In genomic region chr19:4985551-4985991, GRCh38 we compare ENCODE assay signal across 21 cellular contexts. TPM values are rescaled to one million over a fixed set of nuclear protein-coding genes. Genes with fewer than 3 reads are reported as not detected.
DNase-seq lines count a peak whose midpoint lies in the region; ATAC-seq, FAIRE-seq and TF ChIP-seq lines count a peak whose summit lies in the region.
"Had no signal": no experiment of that assay in that cellular context is flagged by ENCODE, and none has a peak within 500 bp of the region (broad histone marks: within the 10 kb centered on the region; RNA-seq: fewer than 3 reads in every experiment).

No MANE protein-coding gene starts in this region.

- no peak overlapping the region for H3K4me3 ChIP-seq in BLaER1 treated with 17β-estradiol and CSF1 and Interleukin-3, amounts not matched to agents 10 nM and 100 nM
- no peak overlapping the region for H3K4me3 ChIP-seq in bronchial epithelial cell (ENCODE audit: low read depth, low read length)
- H3K4me3 ChIP-seq in neuronal stem cell (ENCODE audit: low read length in 2 of 2): no peak overlapping the region
- H3K4me3 ChIP-seq: lung, ovary had no signal

- H2AFZ ChIP-seq in H9 (ENCODE audit: low read length) (no peak overlapping the region), neuronal stem cell (ENCODE audit: low read length) (no peak overlapping the region)

- H2BK5ac ChIP-seq in H9 (ENCODE audit: insufficient read length, low read length) (no peak overlapping the region), neuronal stem cell (ENCODE audit: low read length) (no peak overlapping the region)

- DNase-seq in H9 (no peak), bronchial epithelial cell (ENCODE audit: low read depth) (no peak), neuronal stem cell (ENCODE audit: low spot score) (no peak), NOMO-1 treated with dmso at 0.1 percent for 144 hours (lab: John Stamatoyannopoulos, UW; ENCODE audit: unreplicated experiment) (no peak), activated gamma-delta T cell treated with Interleukin-2 at 50 U/mL for 16 hours (no peak), SIG-M5 (lab: John Stamatoyannopoulos, UW) (no peak)
- DNase-seq: activated CD4-positive, alpha-beta T cell treated with anti-CD3 and anti-CD28 coated beads, Interleukin-2, amount 10 ng/mL, durations not matched to agents 24 days and 14 days; activated naive CD8-positive, alpha-beta T cell treated with anti-CD3 and anti-CD28 coated beads for 36 hours; CD4-positive, CD25-positive, alpha-beta regulatory T cell; effector memory CD4-positive, alpha-beta T cell; MV-4-11; NCI-H1694; NCI-H2227 treated with DMSO at 0.1 percent for 48 hours; substantia nigra; T-helper 1 cell had no signal

- H3K56ac ChIP-seq in H9 (ENCODE audit: insufficient read length, low read depth, low read length): no peak overlapping the region

- peak overlapping the region in 6 of 11 experiments; percentile 1 to 58 (median 28); a peak in 9 of 22 replicates for H3K9ac ChIP-seq in BLaER1 treated with 17β-estradiol and CSF1 and Interleukin-3, amounts not matched to agents 10 nM and 100 nM
- no peak overlapping the region for H3K9ac ChIP-seq in H9 (ENCODE audit: extremely low read depth, insufficient read length, low read length)
- H3K9ac ChIP-seq in neuronal stem cell (ENCODE audit: low read depth, low read length, poor library complexity): no peak overlapping the region

- no peak overlapping the region for H2BK120ac ChIP-seq in H9 (ENCODE audit: low read depth, low read length, poor library complexity, severe bottlenecking)
- no peak overlapping the region for H2BK120ac ChIP-seq in neuronal stem cell (ENCODE audit: low read depth, low read length)

- no CpG with 5 or more reads among the region's 22 CpGs for WGBS in H9 (ENCODE audit: extremely low coverage, insufficient read length, low lambda C conversion rate)
- WGBS in neuronal stem cell (ENCODE audit: extremely low coverage in 2 of 2, insufficient read length in 2 of 2, insufficient replicate concordance in 1 of 2), 2 donors: no CpG with 5 or more reads among the region's 22 CpGs

- H4K91ac ChIP-seq in H9 (ENCODE audit: insufficient read length, low read depth, low read length) (no peak overlapping the region), neuronal stem cell (ENCODE audit: low read depth, low read length, poor library complexity) (no peak overlapping the region)

- no peaks in the 10 kb centered on the region for H3K9me3 Mint-ChIP-seq in H9
- H3K9me3 Mint-ChIP-seq: activated CD4-positive, alpha-beta T cell treated with anti-CD3 and anti-CD28 coated beads, Interleukin-2, amount 10 ng/mL, durations not matched to agents 24 days and 14 days; activated naive CD8-positive, alpha-beta T cell treated with anti-CD3 and anti-CD28 coated beads for 36 hours; activated T-helper 1 cell treated with anti-CD3 and anti-CD28 coated beads, Interleukin-12 subunit alpha, Interleukin-12 subunit beta, Interleukin-2, Interleukin-4 antibody, amounts not matched to agents 30 ng/mL and 10 ng/mL and 1 ng/mL, durations not matched to agents 14 hours and 24 hours and 36 hours had no signal

- H3K14ac ChIP-seq in H9 (ENCODE audit: insufficient read depth, low read length): no peak overlapping the region
- H3K14ac ChIP-seq in neuronal stem cell (ENCODE audit: low read length): no peak overlapping the region

- no peaks in the 10 kb centered on the region for H3K27me3 Mint-ChIP-seq in H9 (ENCODE audit: low read depth)
- H3K27me3 Mint-ChIP-seq: activated CD4-positive, alpha-beta T cell treated with anti-CD3 and anti-CD28 coated beads, Interleukin-2, amount 10 ng/mL, durations not matched to agents 24 days and 14 days; activated naive CD8-positive, alpha-beta T cell treated with anti-CD3 and anti-CD28 coated beads for 36 hours; CD4-positive, CD25-positive, alpha-beta regulatory T cell had no signal

- H2BK12ac ChIP-seq in H9 (ENCODE audit: insufficient read length, low read depth, low read length) (no peak overlapping the region), neuronal stem cell (ENCODE audit: low read length) (no peak overlapping the region)

- H3K9me3 ChIP-seq in BLaER1 treated with 17β-estradiol and CSF1 and Interleukin-3, amounts not matched to agents 10 nM and 100 nM (replicated peaks in 1 of 11): no peaks in the 10 kb centered on the region
- H3K9me3 ChIP-seq in H9 (ENCODE audit: control insufficient read depth, low read depth, low read length) (no peaks in the 10 kb centered on the region), neuronal stem cell (replicated peaks in 1 of 2; ENCODE audit: control insufficient read depth in 2 of 2, insufficient read depth in 1 of 2, low read depth in 1 of 2, low read length in 2 of 2) (peaks cover 0 to 1% of the 10 kb centered on the region in 2 donors)
- H3K9me3 ChIP-seq: ovary had no signal

- H4K8ac ChIP-seq in H9 (replicated peaks; ENCODE audit: insufficient read length, low read depth, low read length) (no peak overlapping the region), neuronal stem cell (ENCODE audit: low read depth, low read length) (no peak overlapping the region)

- H3K79me1 ChIP-seq in H9 (ENCODE audit: insufficient read depth, low read depth, low read length, poor library complexity, severe bottlenecking) (peaks cover 6% of the 10 kb centered on the region), neuronal stem cell (ENCODE audit: low read depth, low read length) (peaks cover 33% of the 10 kb centered on the region)

- H3K27ac Mint-ChIP-seq in H9: peak overlapping the region; percentile 56 to 76 (median 73); a peak in 4 of 7 replicates
- H3K27ac Mint-ChIP-seq: activated CD4-positive, alpha-beta T cell treated with anti-CD3 and anti-CD28 coated beads, Interleukin-2, amount 10 ng/mL, durations not matched to agents 24 days and 14 days; activated naive CD8-positive, alpha-beta T cell treated with anti-CD3 and anti-CD28 coated beads for 36 hours; activated T-helper 1 cell treated with anti-CD3 and anti-CD28 coated beads, Interleukin-12 subunit alpha, Interleukin-12 subunit beta, Interleukin-2, Interleukin-4 antibody, amounts not matched to agents 30 ng/mL and 10 ng/mL and 1 ng/mL, durations not matched to agents 14 hours and 24 hours and 36 hours had no signal

- no peak overlapping the region for H4K5ac ChIP-seq in H9 (ENCODE audit: insufficient read length, low read depth, low read length)

- ATAC-seq in HG02884 (IDR thresholded peaks at IDR 0.05; ENCODE audit: unreplicated experiment): no peak
- ATAC-seq: esophagus mucosa had no signal

- no peak overlapping the region for H3K18ac ChIP-seq in H9 (ENCODE audit: insufficient read length, low read depth, low read length)
- peak overlapping the region; percentile 35 for H3K18ac ChIP-seq in neuronal stem cell (ENCODE audit: low read length)

- no peak overlapping the region for H3K27ac ChIP-seq in BLaER1 treated with 17β-estradiol and CSF1 and Interleukin-3, amounts not matched to agents 10 nM and 100 nM
- H3K27ac ChIP-seq in H9 (ENCODE audit: insufficient read length, low read depth, low read length) (no peak overlapping the region), neuronal stem cell (replicated peaks; ENCODE audit: low read length) (no peak overlapping the region)
- H3K27ac ChIP-seq: ovary had no signal

- H3K4me2 ChIP-seq in BLaER1 treated with 17β-estradiol and CSF1 and Interleukin-3, amounts not matched to agents 10 nM and 100 nM: peak overlapping the region; percentile 53 to 91 (median 81); a peak in 19 of 22 replicates
- H3K4me2 ChIP-seq in H9 (ENCODE audit: insufficient read depth, insufficient read length, low read length) (no peak overlapping the region), neuronal stem cell (ENCODE audit: insufficient read depth, low read length, poor library complexity, severe bottlenecking) (no peak overlapping the region)

- peaks cover 95 to 100% (median 100%) of the 10 kb centered on the region in 11 experiments for H4K20me1 ChIP-seq in BLaER1 treated with 17β-estradiol and CSF1 and Interleukin-3, amounts not matched to agents 10 nM and 100 nM
- H4K20me1 ChIP-seq in H9 (ENCODE audit: control insufficient read depth, insufficient read depth, insufficient read length): no peaks in the 10 kb centered on the region

- H3K4me3 Mint-ChIP-seq in H9: no peak overlapping the region
- H3K4me3 Mint-ChIP-seq: activated CD4-positive, alpha-beta T cell treated with anti-CD3 and anti-CD28 coated beads, Interleukin-2, amount 10 ng/mL, durations not matched to agents 24 days and 14 days; activated naive CD8-positive, alpha-beta T cell treated with anti-CD3 and anti-CD28 coated beads for 36 hours; activated T-helper 1 cell treated with anti-CD3 and anti-CD28 coated beads, Interleukin-12 subunit alpha, Interleukin-12 subunit beta, Interleukin-2, Interleukin-4 antibody, amounts not matched to agents 30 ng/mL and 10 ng/mL and 1 ng/mL, durations not matched to agents 14 hours and 24 hours and 36 hours; CD4-positive, CD25-positive, alpha-beta regulatory T cell had no signal

- no peaks in the 10 kb centered on the region for H3K36me3 Mint-ChIP-seq in H9 (ENCODE audit: insufficient read depth in 1 of 3, low read depth in 3 of 3)
- H3K36me3 Mint-ChIP-seq: activated naive CD8-positive, alpha-beta T cell treated with anti-CD3 and anti-CD28 coated beads for 36 hours had no signal

- H3K36me3 ChIP-seq in BLaER1 treated with 17β-estradiol and CSF1 and Interleukin-3, amounts not matched to agents 10 nM and 100 nM: peaks cover 0 to 41% (median 7%) of the 10 kb centered on the region in 11 experiments; a peak in 9 of 22 replicates
- peaks cover 4% of the 10 kb centered on the region for H3K36me3 ChIP-seq in bronchial epithelial cell (ENCODE audit: control insufficient read depth, insufficient read depth, low read length)
- peaks cover 0 to 2% of the 10 kb centered on the region in 2 donors for H3K36me3 ChIP-seq in neuronal stem cell (replicated peaks in 1 of 2; ENCODE audit: control insufficient read depth in 2 of 2, insufficient read depth in 2 of 2, low read length in 2 of 2)
- H3K36me3 ChIP-seq: ovary had no signal

- H3K23ac ChIP-seq in H9 (ENCODE audit: insufficient read length, low read depth, low read length) (no peak overlapping the region), neuronal stem cell (ENCODE audit: low read depth, low read length, poor library complexity) (no peak overlapping the region)

- H3K79me2 ChIP-seq in H9 (ENCODE audit: insufficient read depth, low read length): peaks cover 8% of the 10 kb centered on the region; the same call in 1 of the 2 replicates

- H3K23me2 ChIP-seq in H9 (ENCODE audit: insufficient read length, low read depth, low read length, poor library complexity, severe bottlenecking): no peaks in the 10 kb centered on the region

- H2AK5ac ChIP-seq in H9 (ENCODE audit: insufficient read length, low read length) (no peak overlapping the region), neuronal stem cell (ENCODE audit: low read depth, low read length) (peak overlapping the region; percentile 18)

- H3K4ac ChIP-seq in H9 (ENCODE audit: low read depth, low read length) (no peak overlapping the region), neuronal stem cell (ENCODE audit: low read length) (no peak overlapping the region)

- FAIRE-seq in bronchial epithelial cell (lab: Jason Lieb, UNC): peak; percentile 18

- no peak overlapping the region for H2BK20ac ChIP-seq in H9 (ENCODE audit: low read depth, low read length, poor library complexity, severe bottlenecking)

- no peak overlapping the region for H3T11ph ChIP-seq in H9 (ENCODE audit: low read length)

- peaks cover 46 to 63% of the 10 kb centered on the region in 2 experiments for H3K4me1 Mint-ChIP-seq in H9

- no peak for TF ChIP-seq CTCF in H9 (conservative IDR thresholded peaks at IDR 0.05)
- TF ChIP-seq CTCF in bronchial epithelial cell (IDR thresholded peaks at IDR 0.05; ENCODE audit: insufficient read depth, low read length, severe bottlenecking): no peak

- H3K27me3 ChIP-seq in BLaER1 treated with 17β-estradiol and CSF1 and Interleukin-3, amounts not matched to agents 10 nM and 100 nM: no peaks in the 10 kb centered on the region
- H3K27me3 ChIP-seq in H9 (ENCODE audit: insufficient read depth, low read length) (no peaks in the 10 kb centered on the region), bronchial epithelial cell (ENCODE audit: control insufficient read depth, insufficient read depth, low read length) (no peaks in the 10 kb centered on the region), neuronal stem cell (ENCODE audit: control insufficient read depth in 3 of 3, insufficient read depth in 3 of 3, low read depth in 1 of 3, low read length in 3 of 3) (no peaks in the 10 kb centered on the region)
- H3K27me3 ChIP-seq: ovary had no signal

- peaks cover 71 to 96% (median 89%) of the 10 kb centered on the region in 10 experiments for H3K4me1 ChIP-seq in BLaER1 treated with 17β-estradiol and CSF1 and Interleukin-3, amounts not matched to agents 10 nM and 100 nM
- H3K4me1 ChIP-seq in H9 (ENCODE audit: insufficient read depth, low read length) (peaks cover 2% of the 10 kb centered on the region; the same call in 1 of the 2 replicates), neuronal stem cell (ENCODE audit: control insufficient read depth in 2 of 2, insufficient read depth in 1 of 2, low read depth in 1 of 2, low read length in 2 of 2) (peaks cover 18 to 20% of the 10 kb centered on the region in 2 donors)

- no peak overlapping the region for H2BK15ac ChIP-seq in H9 (ENCODE audit: low read depth, low read length)
- no peak overlapping the region for H2BK15ac ChIP-seq in neuronal stem cell (ENCODE audit: low read length)

RNA-seq across cellular contexts. Expression of gene KDM4B, which starts 16.7 kb away (rescaled TPM):
- 41.8 and 43.7 TPM in 2 replicates for total RNA-seq in H9 (2021)
- total RNA-seq in bronchial epithelial cell: 12.6 and 12.7 TPM in 2 replicates
- polyA plus RNA-seq in neuronal stem cell (2013, experiment 1 of 2): 17.8 TPM
- polyA plus RNA-seq in neuronal stem cell (2013, experiment 2 of 2): 18.4 TPM

Comparison
In these comparisons a context has a peak if more than half of its experiments do, and no peak if none do; other contexts are left out.
1. H3K4me2 ChIP-seq: peak in BLaER1 treated with 17β-estradiol and CSF1 and Interleukin-3, amounts not matched to agents 10 nM and 100 nM (11 of 11); none in H9 (single experiment) and neuronal stem cell (single experiment).
2. H3K9ac ChIP-seq: peak in BLaER1 treated with 17β-estradiol and CSF1 and Interleukin-3, amounts not matched to agents 10 nM and 100 nM (6 of 11); none in H9 (single experiment) and neuronal stem cell (single experiment).